Comparison of ENCODE assay signal across 9 cellular contexts in genomic region chr1:25019351-25020172, GRCh38.
DNase-seq lines count a peak whose midpoint lies in the region; ATAC-seq and TF ChIP-seq lines count a peak whose summit lies in the region.
"Had no signal": no experiment of that assay in that cellular context is flagged by ENCODE, and none has a peak within 500 bp of the region (broad histone marks: within the 10 kb centered on the region; RNA-seq: fewer than 3 reads in every experiment).

No MANE protein-coding gene starts in this region.

- no peak for DNase-seq in stimulated activated naive CD8-positive, alpha-beta T cell treated with anti-CD3 and anti-CD28 coated beads, Interleukin-15, Interleukin-2, amounts not matched to agents 100 U/mL and 50 U/mL, for 24 hours
- DNase-seq in NCI-H146 treated with DMSO at 0.1 percent for 48 hours (lab: John Stamatoyannopoulos, UW; ENCODE audit: unreplicated experiment) (no peak), NCI-H1105 treated with DMSO at 0.1 percent for 48 hours (lab: John Stamatoyannopoulos, UW) (no peak), HK-2 (ENCODE audit: unreplicated experiment) (no peak), NCI-H1417 (lab: John Stamatoyannopoulos, UW) (no peak)
- DNase-seq: T-helper 9 cell had no signal

- H3K9me3 Mint-ChIP-seq in stimulated activated naive CD8-positive, alpha-beta T cell treated with anti-CD3 and anti-CD28 coated beads, Interleukin-15, Interleukin-2, amounts not matched to agents 100 ng/mL and 50 ng/mL, for 24 hours, result no peaks in the 10 kb centered on the region

- no peak overlapping the region for H3K4me3 Mint-ChIP-seq in stimulated activated naive CD8-positive, alpha-beta T cell treated with anti-CD3 and anti-CD28 coated beads, Interleukin-15, Interleukin-2, amounts not matched to agents 100 ng/mL and 50 ng/mL, for 24 hours

- H3K4me1 Mint-ChIP-seq in stimulated activated naive CD8-positive, alpha-beta T cell treated with anti-CD3 and anti-CD28 coated beads, Interleukin-15, Interleukin-2, amounts not matched to agents 100 ng/mL and 50 ng/mL, for 24 hours (ENCODE audit: low read depth), result peaks cover 72% of the 10 kb centered on the region

- peak; percentile 97 for TF ChIP-seq POLR2A in Raji (IDR thresholded peaks at IDR 0.05; ENCODE audit: insufficient read depth, low read depth, low read length)

- no peaks in the 10 kb centered on the region for H3K27me3 Mint-ChIP-seq in stimulated activated naive CD8-positive, alpha-beta T cell treated with anti-CD3 and anti-CD28 coated beads, Interleukin-15, Interleukin-2, amounts not matched to agents 100 ng/mL and 50 ng/mL, for 24 hours

- ATAC-seq in stimulated activated naive CD8-positive, alpha-beta T cell treated with anti-CD3 and anti-CD28 coated beads, Interleukin-15, Interleukin-2, amounts not matched to agents 100 U/mL and 50 U/mL, for 24 hours, result no peak
- peak; percentile 48 for ATAC-seq in HG02763 (IDR thresholded peaks at IDR 0.05; ENCODE audit: unreplicated experiment)

- H3K27ac Mint-ChIP-seq in stimulated activated naive CD8-positive, alpha-beta T cell treated with anti-CD3 and anti-CD28 coated beads, Interleukin-15, Interleukin-2, amounts not matched to agents 100 ng/mL and 50 ng/mL, for 24 hours, result peak overlapping the region; percentile 98

- H3K36me3 Mint-ChIP-seq in stimulated activated naive CD8-positive, alpha-beta T cell treated with anti-CD3 and anti-CD28 coated beads, Interleukin-15, Interleukin-2, amounts not matched to agents 100 ng/mL and 50 ng/mL, for 24 hours (ENCODE audit: low read depth), result no peaks in the 10 kb centered on the region
